ENCODE assay signal across 18 cellular contexts in genomic region chr12:95505039-95505438, GRCh38.
"Had no signal": no experiment of that assay in that cellular context is flagged by ENCODE, and none has a peak within 500 bp of the region (broad histone marks: within the 10 kb centered on the region; RNA-seq: fewer than 3 reads in every experiment).

No MANE protein-coding gene starts in this region.

- H3K27ac ChIP-seq: colonic mucosa, right atrium auricular region, thyroid gland had no signal

- H3K27ac Mint-ChIP-seq: activated CD4-positive, alpha-beta T cell treated with anti-CD3 and anti-CD28 coated beads, Interleukin-2, amount 10 ng/mL, durations not matched to agents 7 days and 5 days; activated T-helper 2 cell treated with anti-CD3 and anti-CD28 coated beads, Interferon-gamma antibody, Interleukin-2, Interleukin-4, amounts not matched to agents 10 μg/mL and 5 μg/mL and 100 μg/mL, durations not matched to agents 14 hours and 24 hours and 36 hours; mesothelial cell of epicardium had no signal

- ATAC-seq: SK-N-SH treated with all-trans-retinoic acid at 6 μM for 48 hours, T-cell had no signal

- H3K4me3 ChIP-seq: colonic mucosa, lung, right atrium auricular region, thyroid gland had no signal

- DNase-seq: activated CD4-positive, alpha-beta T cell treated with anti-CD3 and anti-CD28 coated beads, Interleukin-2, amount 10 ng/mL, durations not matched to agents 7 days and 5 days; activated naive CD4-positive, alpha-beta T cell treated with Interleukin-2 at 50 U/mL for 16 hours; anterior cingulate cortex; caudate nucleus; colonic mucosa; erythroblast; foreskin melanocyte; hypothalamus; T-cell; T1000; thyroid gland had no signal

- H3K4me3 Mint-ChIP-seq: activated CD4-positive, alpha-beta T cell treated with anti-CD3 and anti-CD28 coated beads, Interleukin-2, amount 10 ng/mL, durations not matched to agents 7 days and 5 days; brain; mesothelial cell of epicardium; neural crest cell; T-cell had no signal

- H3K9me3 ChIP-seq: colonic mucosa, right atrium auricular region, thyroid gland had no signal

- H3K9me3 Mint-ChIP-seq: activated CD4-positive, alpha-beta T cell treated with anti-CD3 and anti-CD28 coated beads, Interleukin-2, amount 10 ng/mL, durations not matched to agents 7 days and 5 days; activated T-helper 2 cell treated with anti-CD3 and anti-CD28 coated beads, Interferon-gamma antibody, Interleukin-2, Interleukin-4, amounts not matched to agents 10 μg/mL and 5 μg/mL and 100 μg/mL, durations not matched to agents 14 hours and 24 hours and 36 hours; brain; mesothelial cell of epicardium; neural crest cell; T-cell had no signal

- H3K27me3 Mint-ChIP-seq: activated CD4-positive, alpha-beta T cell treated with anti-CD3 and anti-CD28 coated beads, Interleukin-2, amount 10 ng/mL, durations not matched to agents 7 days and 5 days; brain; T-cell had no signal

- H3K4me1 ChIP-seq: colonic mucosa, right atrium auricular region, thyroid gland had no signal

- H3K4me1 Mint-ChIP-seq: brain, mesothelial cell of epicardium had no signal

- H3K27me3 ChIP-seq: colonic mucosa, right atrium auricular region, thyroid gland had no signal
